ENCODE assay signal across 10 cellular contexts in the genomic region with DNA sequence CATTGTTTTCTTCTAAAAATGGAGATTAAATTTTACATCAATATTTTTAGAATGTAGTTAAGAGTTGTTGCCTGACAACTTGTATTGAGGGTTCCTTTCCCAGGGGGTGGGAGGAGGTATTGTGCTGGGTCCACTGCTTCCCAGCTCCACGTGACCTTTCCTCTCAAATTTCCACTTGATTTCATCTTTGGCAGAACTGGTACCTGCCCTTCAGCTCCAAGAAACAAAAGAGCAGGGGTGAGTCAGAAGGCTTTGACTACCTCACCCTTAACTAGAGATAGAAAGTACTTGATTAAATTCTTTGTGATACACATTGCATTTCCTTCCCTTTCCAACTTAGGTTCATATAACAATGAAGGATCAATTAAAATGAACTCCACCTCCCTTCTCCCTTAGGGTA. TPM values are rescaled to one million over a fixed set of nuclear protein-coding genes. Genes with fewer than 3 reads are reported as not detected.
DNase-seq lines count a peak whose midpoint lies in the region; ATAC-seq and TF ChIP-seq lines count a peak whose summit lies in the region.
"Had no signal": no experiment of that assay in that cellular context is flagged by ENCODE, and none has a peak within 500 bp of the region (broad histone marks: within the 10 kb centered on the region; RNA-seq: fewer than 3 reads in every experiment).

No MANE protein-coding gene starts in this region.

- H3K36me3 Mint-ChIP-seq in progenitor cell of endocrine pancreas (ENCODE audit: insufficient read depth) = peaks cover 10% of the 10 kb centered on the region

- H3K9me3 Mint-ChIP-seq in progenitor cell of endocrine pancreas (ENCODE audit: low read depth) = no peaks in the 10 kb centered on the region

- peaks cover 0 to 21% (median 0%) of the 10 kb centered on the region in 4 donors for H3K4me1 ChIP-seq in Peyer's patch

- no peaks in the 10 kb centered on the region for H3K9me3 ChIP-seq in Peyer's patch

- TF ChIP-seq CTCF in Peyer's patch (IDR thresholded peaks at IDR 0.05) (no peak), fibroblast of pulmonary artery (IDR thresholded peaks at IDR 0.05; ENCODE audit: low read length, missing control alignments) (no peak), progenitor cell of endocrine pancreas (IDR thresholded peaks at IDR 0.05; ENCODE audit: unreplicated experiment) (no peak)

- TF ChIP-seq POLR2A in Peyer's patch (IDR thresholded peaks at IDR 0.05) = no peak

- no peaks in the 10 kb centered on the region for H3K27me3 ChIP-seq in Peyer's patch

- H3K4me1 Mint-ChIP-seq in progenitor cell of endocrine pancreas (ENCODE audit: low read depth) = peaks cover 47% of the 10 kb centered on the region

- DNase-seq in EL (peak; percentile 35), Peyer's patch (no peak), fibroblast of pulmonary artery (ENCODE audit: low read depth) (peak; percentile 46), progenitor cell of endocrine pancreas (ENCODE audit: low spot score, unreplicated experiment) (no peak), ecto neural progenitor cell (ENCODE audit: low spot score) (no peak), NCI-H187 treated with DMSO at 0.1 percent for 48 hours (lab: John Stamatoyannopoulos, UW) (no peak)
- DNase-seq: left cardiac atrium had no signal

- peak overlapping the region; percentile 53 for H3K27ac Mint-ChIP-seq in progenitor cell of endocrine pancreas

- peak overlapping the region in 3 of 4 donors; percentile 63 to 92 (median 88) for H3K27ac ChIP-seq in Peyer's patch
- H3K27ac ChIP-seq: KMS-11 had no signal

- H3K27me3 Mint-ChIP-seq in progenitor cell of endocrine pancreas = no peaks in the 10 kb centered on the region

- ATAC-seq in HG02588 (IDR thresholded peaks at IDR 0.05; ENCODE audit: unreplicated experiment) (no peak), GM18511 (IDR thresholded peaks at IDR 0.05; ENCODE audit: unreplicated experiment) (no peak)

- H3K4me3 ChIP-seq in Peyer's patch (peak overlapping the region in 3 of 4 donors; percentile 36 to 64 (median 62)), fibroblast of pulmonary artery (replicated peaks; ENCODE audit: low read depth, low read length) (peak overlapping the region; percentile 67)

- H3K36me3 ChIP-seq in Peyer's patch = no peaks in the 10 kb centered on the region

- H3K4me3 Mint-ChIP-seq in progenitor cell of endocrine pancreas (ENCODE audit: low read depth) = peak overlapping the region; percentile 80

RNA-seq across cellular contexts. Expression of gene TRIM2, which starts 19.7 kb away (rescaled TPM):
- total RNA-seq in Peyer's patch (100 to 1,000 TPM in 3 of 4 donors, 10 to 100 TPM in 1; 58.6 to 158 (median 144) TPM), progenitor cell of endocrine pancreas (52.5 and 59.6 TPM in 2 replicates)

Comparison
In these comparisons a context has a peak if more than half of its experiments do, and no peak if none do; other contexts are left out.
1. DNase-seq: peak in EL (single experiment) and fibroblast of pulmonary artery (single experiment); none in Peyer's patch (0 of 3), progenitor cell of endocrine pancreas (single experiment), ecto neural progenitor cell (single experiment) and NCI-H187 treated with DMSO at 0.1 percent for 48 hours (single experiment).